Comparison of ENCODE assay signal across 10 cellular contexts in genomic region chr15:85581495-85581894, GRCh38.
DNase-seq lines count a peak whose midpoint lies in the region; ATAC-seq and TF ChIP-seq lines count a peak whose summit lies in the region.
"Had no signal": no experiment of that assay in that cellular context is flagged by ENCODE, and none has a peak within 500 bp of the region (broad histone marks: within the 10 kb centered on the region; RNA-seq: fewer than 3 reads in every experiment).

No MANE protein-coding gene starts in this region.

- H3K4me3 Mint-ChIP-seq in activated naive CD8-positive, alpha-beta T cell treated with anti-CD3 and anti-CD28 coated beads, Interleukin-2, amount 50 U/mL, for 24 hours = peak overlapping the region; percentile 81

- 28% methylated on average over 5 of the region's 8 CpGs for WGBS in right lobe of liver (ENCODE audit: insufficient coverage, low coverage, low lambda C conversion rate, missing lambda C conversion rate)
- WGBS in thymus = 62% methylated on average over 8 of the region's 8 CpGs

- H3K27me3 Mint-ChIP-seq in activated naive CD8-positive, alpha-beta T cell treated with anti-CD3 and anti-CD28 coated beads, Interleukin-2, amount 50 U/mL, for 24 hours = no peaks in the 10 kb centered on the region

- H3K4me1 Mint-ChIP-seq in activated naive CD8-positive, alpha-beta T cell treated with anti-CD3 and anti-CD28 coated beads, Interleukin-2, amount 50 U/mL, for 24 hours = peaks cover 77% of the 10 kb centered on the region

- peaks cover 55% of the 10 kb centered on the region for H3K36me3 Mint-ChIP-seq in activated naive CD8-positive, alpha-beta T cell treated with anti-CD3 and anti-CD28 coated beads, Interleukin-2, amount 50 U/mL, for 24 hours (ENCODE audit: low read depth)

- DNase-seq in NK-92 treated with Interleukin-12 subunit alpha and Interleukin-12 subunit beta, amount 100 ng/mL, for 24 hours (lab: John Stamatoyannopoulos, UW) = peak; percentile 29
- no peak for DNase-seq in NK-92 (lab: John Stamatoyannopoulos, UW; ENCODE audit: unreplicated experiment)
- peak; percentile 46 for DNase-seq in activated naive CD8-positive, alpha-beta T cell treated with anti-CD3 and anti-CD28 coated beads, Interleukin-2, amount 50 U/mL, for 24 hours
- DNase-seq in right lobe of liver = peak; percentile 48 to 61 (median 60)
- DNase-seq in DMS114 treated with DMSO at 0.1 percent for 48 hours (lab: John Stamatoyannopoulos, UW; ENCODE audit: unreplicated experiment) = no peak
- no peak for DNase-seq in NCI-H1092 (lab: John Stamatoyannopoulos, UW)
- DNase-seq: 8988T had no signal

- H3K27ac ChIP-seq in right lobe of liver = peak overlapping the region; percentile 86 to 98 (median 96)
- H3K27ac ChIP-seq in thymus (ENCODE audit: low read depth) = peak overlapping the region; percentile 98
- H3K27ac ChIP-seq: cardiac muscle cell had no signal

- H3K4me1 ChIP-seq in right lobe of liver = peaks cover 0 to 61% (median 9%) of the 10 kb centered on the region in 4 donors
- peaks cover 44% of the 10 kb centered on the region for H3K4me1 ChIP-seq in thymus (ENCODE audit: control insufficient read depth, insufficient read depth, low read length)

- H3K36me3 ChIP-seq in right lobe of liver = peaks cover 0 to 7% (median 0%) of the 10 kb centered on the region in 4 donors
- peaks cover 22% of the 10 kb centered on the region for H3K36me3 ChIP-seq in thymus (ENCODE audit: control insufficient read depth, insufficient read depth)

- H3K4me3 ChIP-seq in right lobe of liver (peak overlapping the region; percentile 20 to 52 (median 52)), thymus (ENCODE audit: low read length) (no peak overlapping the region)
- H3K4me3 ChIP-seq: cardiac muscle cell had no signal

- H3K9me3 Mint-ChIP-seq in activated naive CD8-positive, alpha-beta T cell treated with anti-CD3 and anti-CD28 coated beads, Interleukin-2, amount 50 U/mL, for 24 hours = no peaks in the 10 kb centered on the region

- H3K9me3 ChIP-seq in right lobe of liver (no peaks in the 10 kb centered on the region), thymus (ENCODE audit: control insufficient read depth) (no peaks in the 10 kb centered on the region)

- no peaks in the 10 kb centered on the region for H3K27me3 ChIP-seq in right lobe of liver
- H3K27me3 ChIP-seq in thymus (ENCODE audit: control insufficient read depth, insufficient read depth) = no peaks in the 10 kb centered on the region
- H3K27me3 ChIP-seq: cardiac muscle cell had no signal

- no peak for TF ChIP-seq CTCF in right lobe of liver (IDR thresholded peaks at IDR 0.05)

- TF ChIP-seq POLR2A in right lobe of liver (IDR thresholded peaks at IDR 0.05) = no peak

- H3K27ac Mint-ChIP-seq in activated naive CD8-positive, alpha-beta T cell treated with anti-CD3 and anti-CD28 coated beads, Interleukin-2, amount 50 U/mL, for 24 hours = peak overlapping the region; percentile 86

- intact Hi-C loops in right lobe of liver (cut with DNase I) = no loop called here

- peak; percentile 42 for ATAC-seq in activated naive CD8-positive, alpha-beta T cell treated with anti-CD3 and anti-CD28 coated beads, Interleukin-2, amount 50 U/mL, for 24 hours
- peak; percentile 1 to 15 (median 2) for ATAC-seq in right lobe of liver
- no peak for ATAC-seq in GM21423 (IDR thresholded peaks at IDR 0.05; ENCODE audit: unreplicated experiment)

Comparison
In these comparisons a context has a peak if more than half of its experiments do, and no peak if none do; other contexts are left out.
1. DNase-seq: peak in NK-92 treated with Interleukin-12 subunit alpha and Interleukin-12 subunit beta, amount 100 ng/mL, for 24 hours (single experiment), activated naive CD8-positive, alpha-beta T cell treated with anti-CD3 and anti-CD28 coated beads, Interleukin-2, amount 50 U/mL, for 24 hours (single experiment) and right lobe of liver (3 of 3); none in NK-92 (single experiment), DMS114 treated with DMSO at 0.1 percent for 48 hours (single experiment) and NCI-H1092 (single experiment).